38 cellular contexts compared by ENCODE assay signal in the genomic region with DNA sequence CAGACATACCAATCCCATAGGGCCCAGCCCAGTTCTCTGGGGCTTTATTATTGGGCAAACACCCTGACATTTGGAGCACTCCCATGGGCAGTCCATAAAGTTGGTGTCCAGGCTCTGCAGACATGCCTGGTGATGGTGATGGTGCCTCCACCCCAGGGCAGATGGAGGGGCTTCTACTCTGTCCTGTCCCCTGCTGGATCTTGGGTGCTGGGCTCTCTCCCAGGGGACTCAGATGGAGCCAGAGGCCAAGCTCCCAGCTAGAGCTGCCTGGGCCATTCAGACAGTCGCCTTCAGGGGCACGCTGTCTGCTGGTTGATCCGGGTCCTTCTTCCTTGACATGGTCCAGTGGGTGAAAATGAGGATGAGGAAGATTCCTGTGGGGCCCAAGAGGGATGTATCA. TPM values are rescaled to one million over a fixed set of nuclear protein-coding genes. Genes with fewer than 3 reads are reported as not detected.
"Had no signal": no experiment of that assay in that cellular context is flagged by ENCODE, and none has a peak within 500 bp of the region (broad histone marks: within the 10 kb centered on the region; RNA-seq: fewer than 3 reads in every experiment).

No MANE protein-coding gene starts in this region.

- H3K36me3 ChIP-seq: brain microvascular endothelial cell, esophagus squamous epithelium, right lobe of liver, transverse colon, WERI-Rb-1 had no signal

- H3K4me3 Mint-ChIP-seq: activated CD4-positive, alpha-beta memory T cell treated with anti-CD3 and anti-CD28 coated beads for 36 hours; activated naive CD4-positive, alpha-beta T cell treated with anti-CD3 and anti-CD28 coated beads, Interleukin-2, amount 10 ng/mL, durations not matched to agents 7 days and 5 days; activated naive CD8-positive, alpha-beta T cell treated with anti-CD3 and anti-CD28 coated beads, Interleukin-2, amount 10 ng/mL, durations not matched to agents 7 days and 5 days; activated T-helper 1 cell treated with anti-CD3 and anti-CD28 coated beads, Interleukin-12 subunit alpha, Interleukin-12 subunit beta, Interleukin-2, Interleukin-4 antibody, amounts not matched to agents 30 ng/mL and 10 ng/mL and 1 ng/mL, durations not matched to agents 14 hours and 24 hours and 36 hours; natural killer cell; T-helper 1 cell treated with Interleukin-12 subunit alpha and Interleukin-12 subunit beta and Interleukin-4 antibody, amounts not matched to agents 30 μg/mL and 1 μg/mL, for 36 hours had no signal

- H3K4me3 ChIP-seq: esophagus squamous epithelium, lung, right lobe of liver, testis, transverse colon had no signal

- H3K9me3 Mint-ChIP-seq: activated CD4-positive, alpha-beta memory T cell treated with anti-CD3 and anti-CD28 coated beads for 36 hours; activated naive CD4-positive, alpha-beta T cell treated with anti-CD3 and anti-CD28 coated beads, Interleukin-2, amount 10 ng/mL, durations not matched to agents 7 days and 5 days; activated naive CD8-positive, alpha-beta T cell treated with anti-CD3 and anti-CD28 coated beads, Interleukin-2, amount 10 ng/mL, durations not matched to agents 7 days and 5 days; activated T-helper 1 cell treated with anti-CD3 and anti-CD28 coated beads, Interleukin-12 subunit alpha, Interleukin-12 subunit beta, Interleukin-2, Interleukin-4 antibody, amounts not matched to agents 30 ng/mL and 10 ng/mL and 1 ng/mL, durations not matched to agents 14 hours and 24 hours and 36 hours; natural killer cell; T-helper 1 cell treated with Interleukin-12 subunit alpha and Interleukin-12 subunit beta and Interleukin-4 antibody, amounts not matched to agents 30 μg/mL and 1 μg/mL, for 36 hours had no signal

- H3K4me1 ChIP-seq: right lobe of liver had no signal

- H3K27ac ChIP-seq: brain microvascular endothelial cell, epithelial cell of prostate, right lobe of liver, testis, transverse colon had no signal

- H3K27me3 Mint-ChIP-seq: activated CD4-positive, alpha-beta memory T cell treated with anti-CD3 and anti-CD28 coated beads for 36 hours had no signal

- H3K27ac Mint-ChIP-seq: activated naive CD4-positive, alpha-beta T cell treated with anti-CD3 and anti-CD28 coated beads, Interleukin-2, amount 10 ng/mL, durations not matched to agents 7 days and 5 days; activated naive CD8-positive, alpha-beta T cell treated with anti-CD3 and anti-CD28 coated beads, Interleukin-2, amount 10 ng/mL, durations not matched to agents 7 days and 5 days; activated T-helper 1 cell treated with anti-CD3 and anti-CD28 coated beads, Interleukin-12 subunit alpha, Interleukin-12 subunit beta, Interleukin-2, Interleukin-4 antibody, amounts not matched to agents 30 ng/mL and 10 ng/mL and 1 ng/mL, durations not matched to agents 14 hours and 24 hours and 36 hours; natural killer cell; T-helper 1 cell treated with Interleukin-12 subunit alpha and Interleukin-12 subunit beta and Interleukin-4 antibody, amounts not matched to agents 30 μg/mL and 1 μg/mL, for 36 hours had no signal

- H3K36me3 Mint-ChIP-seq: activated CD4-positive, alpha-beta memory T cell treated with anti-CD3 and anti-CD28 coated beads for 36 hours; activated naive CD4-positive, alpha-beta T cell treated with anti-CD3 and anti-CD28 coated beads, Interleukin-2, amount 10 ng/mL, durations not matched to agents 7 days and 5 days; activated naive CD8-positive, alpha-beta T cell treated with anti-CD3 and anti-CD28 coated beads, Interleukin-2, amount 10 ng/mL, durations not matched to agents 7 days and 5 days; natural killer cell had no signal

- ATAC-seq: activated CD4-positive, CD25-positive, alpha-beta regulatory T cell treated with anti-CD3 and anti-CD28 coated beads, Interleukin-2, amount 50 U/mL, for 24 hours; natural killer cell; right lobe of liver; stimulated activated naive CD8-positive, alpha-beta T cell treated with anti-CD3 and anti-CD28 coated beads, Interleukin-15, Interleukin-2, amounts not matched to agents 100 U/mL and 50 U/mL, for 24 hours had no signal

- H3K27me3 ChIP-seq: esophagus squamous epithelium, right lobe of liver, testis, transverse colon had no signal

- H3K9me3 ChIP-seq: esophagus squamous epithelium, right lobe of liver, testis, transverse colon had no signal

- DNase-seq: activated CD4-positive, alpha-beta memory T cell treated with anti-CD3 and anti-CD28 coated beads for 36 hours; activated CD4-positive, alpha-beta T cell treated with anti-CD3 and anti-CD28 coated beads for 48 hours; activated CD8-positive, alpha-beta memory T cell treated with anti-CD3 and anti-CD28 coated beads, Interleukin-2, amount 50 U/mL, for 4 hours; activated gamma-delta T cell; activated naive CD4-positive, alpha-beta T cell treated with anti-CD3 and anti-CD28 coated beads, Interleukin-2, amount 10 ng/mL, durations not matched to agents 7 days and 5 days; activated naive CD8-positive, alpha-beta T cell treated with anti-CD3 and anti-CD28 coated beads, Interleukin-2, amount 10 ng/mL, durations not matched to agents 7 days and 5 days; activated T-cell treated with anti-CD3 and anti-CD28 coated beads, Interleukin-2, amount 50 U/mL, for 1 hour; amniotic stem cell; brain microvascular endothelial cell; central memory CD4-positive, alpha-beta T cell; dermis blood vessel endothelial cell; effector CD8-positive, alpha-beta T cell; esophagus squamous epithelium; foreskin melanocyte; islet precursor cell; mesendoderm; natural killer cell; stimulated activated CD4-positive, alpha-beta T cell treated with anti-CD3 and anti-CD28 coated beads, Interleukin-12 subunit alpha, Interleukin-12 subunit beta, amount 100 ng/mL, for 4 hours; stimulated activated CD4-positive, alpha-beta T cell treated with anti-CD3 and anti-CD28 coated beads, Interleukin-4, amount 100 ng/mL, for 1 hour; stimulated activated naive CD8-positive, alpha-beta T cell treated with anti-CD3 and anti-CD28 coated beads, Interleukin-15, Interleukin-2, amounts not matched to agents 100 U/mL and 50 U/mL, for 24 hours; SW 1271; T1000; testis; transverse colon; WERI-Rb-1 had no signal

RNA-seq across cellular contexts. Expression of gene CDH16, which starts 10.6 kb away (rescaled TPM):
- total RNA-seq: activated CD4-positive, alpha-beta memory T cell treated with anti-CD3 and anti-CD28 coated beads for 36 hours; activated CD8-positive, alpha-beta memory T cell treated with anti-CD3 and anti-CD28 coated beads for 36 hours; activated naive CD8-positive, alpha-beta T cell treated with anti-CD3 and anti-CD28 coated beads, Interleukin-2, amount 10 ng/mL, durations not matched to agents 7 days and 5 days; activated T-helper 1 cell treated with anti-CD3 and anti-CD28 coated beads, Interleukin-12 subunit alpha, Interleukin-12 subunit beta, Interleukin-2, Interleukin-4 antibody, amounts not matched to agents 30 ng/mL and 10 ng/mL and 1 ng/mL, durations not matched to agents 14 hours and 24 hours and 36 hours; astrocyte; glomerular endothelial cell; mononuclear cell; natural killer cell; omental fat pad; skeletal muscle tissue; urinary bladder had no signal
